20 cellular contexts compared by ENCODE assay signal in the genomic region with DNA sequence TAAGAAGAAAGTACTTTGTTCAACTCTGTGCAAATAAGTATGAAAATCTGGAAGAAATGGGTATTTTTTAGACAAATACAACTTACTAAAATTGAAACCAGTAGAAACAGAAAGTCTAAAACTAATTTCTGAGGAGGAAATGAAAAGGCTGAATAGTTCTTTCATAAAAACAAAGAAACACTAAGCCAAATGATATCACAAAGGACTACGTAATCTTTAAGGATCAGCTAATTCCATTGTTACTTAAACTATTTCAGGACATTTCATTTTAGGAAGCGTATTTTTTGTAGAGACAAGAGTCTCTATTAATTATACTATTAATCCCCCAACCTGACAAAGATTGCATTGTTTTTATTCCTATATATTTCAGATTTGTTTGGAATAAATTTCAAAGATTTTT. TPM values are rescaled to one million over a fixed set of nuclear protein-coding genes. Genes with fewer than 3 reads are reported as not detected.
DNase-seq lines count a peak whose midpoint lies in the region; ATAC-seq, FAIRE-seq and TF ChIP-seq lines count a peak whose summit lies in the region.
"Had no signal": no experiment of that assay in that cellular context is flagged by ENCODE, and none has a peak within 500 bp of the region (broad histone marks: within the 10 kb centered on the region; RNA-seq: fewer than 3 reads in every experiment).

No MANE protein-coding gene starts in this region.

- ATAC-seq in GM19463 (IDR thresholded peaks at IDR 0.05; ENCODE audit: unreplicated experiment) (peak; percentile 95), HG02870 (IDR thresholded peaks at IDR 0.05; ENCODE audit: unreplicated experiment) (peak; percentile 93), Right ventricle myocardium inferior (no peak), foreskin keratinocyte (no peak)

- POLR2A ChIA-PET in CD8-positive, alpha-beta memory T cell (lab: Charles Lee), result no interaction called here

- peaks cover 0 to 4% (median 3%) of the 10 kb centered on the region in 3 donors for H3K36me3 Mint-ChIP-seq in CD8-positive, alpha-beta memory T cell
- H3K36me3 Mint-ChIP-seq: activated naive CD8-positive, alpha-beta T cell had no signal

- H3K9me3 Mint-ChIP-seq in CD8-positive, alpha-beta memory T cell, result no peaks in the 10 kb centered on the region

- DNase-seq in GM12891 (ENCODE audit: insufficient read length, low spot score) (no peak), SJSA1 (ENCODE audit: low read depth in 1 of 2, low spot score in 2 of 2) (no peak), GM19240 (ENCODE audit: insufficient read length, low spot score) (no peak), Right ventricle myocardium inferior (ENCODE audit: missing footprints) (no peak), foreskin keratinocyte (no peak)
- no peak for DNase-seq in CD8-positive, alpha-beta memory T cell
- DNase-seq: activated CD4-positive, CD25-positive, alpha-beta regulatory T cell treated with anti-CD3 and anti-CD28 coated beads, Interleukin-2, amount 50 U/mL, for 72 hours; Caco-2; central memory CD4-positive, alpha-beta T cell; GF-D8; NCI-H1417 treated with DMSO at 0.1 percent for 48 hours; NCI-H446; stimulated activated CD4-positive, alpha-beta T cell treated with anti-CD3 and anti-CD28 coated beads, Interleukin-15, amount 100 ng/mL, for 24 hours; testis had no signal

- CTCF ChIA-PET in CD8-positive, alpha-beta memory T cell (lab: Charles Lee), result interaction anchor here (1.8 kb wide), 1 partner anchor 9 kb away, joined by 4 read pairs; no protein-coding TSS in a partner anchor

- peaks cover 1 to 12% of the 10 kb centered on the region in 2 donors for H3K27me3 Mint-ChIP-seq in CD8-positive, alpha-beta memory T cell
- H3K27me3 Mint-ChIP-seq: activated naive CD8-positive, alpha-beta T cell; progenitor cell of endocrine pancreas had no signal

- H3K4me3 Mint-ChIP-seq in CD8-positive, alpha-beta memory T cell, result no peak overlapping the region
- H3K4me3 Mint-ChIP-seq: activated naive CD8-positive, alpha-beta T cell had no signal

- H3K27ac Mint-ChIP-seq in CD8-positive, alpha-beta memory T cell, result no peak overlapping the region
- H3K27ac Mint-ChIP-seq: activated naive CD8-positive, alpha-beta T cell; progenitor cell of endocrine pancreas had no signal

- no peak overlapping the region for H3K4me3 ChIP-seq in SJSA1
- no peak overlapping the region for H3K4me3 ChIP-seq in CD8-positive, alpha-beta memory T cell (ENCODE audit: low read length)
- H3K4me3 ChIP-seq: HAP-1, testis had no signal

- no peak for TF ChIP-seq CTCF in foreskin keratinocyte (conservative IDR thresholded peaks at IDR 0.05)

- 0 out of 2 replicates have a peak overlapping the region, but pooled peaks have one; percentile 0 for H3K27ac ChIP-seq in SJSA1
- H3K27ac ChIP-seq in CD8-positive, alpha-beta memory T cell (ENCODE audit: low read depth, low read length), result no peak overlapping the region
- H3K27ac ChIP-seq in foreskin keratinocyte, result no peak overlapping the region
- H3K27ac ChIP-seq: testis had no signal

- H3K36me3 ChIP-seq in SJSA1, result no peaks in the 10 kb centered on the region
- H3K36me3 ChIP-seq in CD8-positive, alpha-beta memory T cell (ENCODE audit: insufficient read depth, low read length), result no peaks in the 10 kb centered on the region
- H3K36me3 ChIP-seq: HAP-1 had no signal

- TF ChIP-seq POLR2A in GM12891 (IDR thresholded peaks at IDR 0.05; ENCODE audit: low read depth, low read length), result no peak

- no peak for FAIRE-seq in GM12891 (lab: Jason Lieb, UNC)
- FAIRE-seq: keratinocyte had no signal

- peaks cover 4% of the 10 kb centered on the region; the same call in 1 of the 2 replicates for H3K9me3 ChIP-seq in SJSA1 (replicated peaks)
- H3K9me3 ChIP-seq in CD8-positive, alpha-beta memory T cell (ENCODE audit: low read length), result no peaks in the 10 kb centered on the region
- H3K9me3 ChIP-seq: Caco-2, HAP-1, testis had no signal

- intact Hi-C loops in Right ventricle myocardium inferior (cut with DNase I), result no loop called here

- H3K4me1 ChIP-seq in SJSA1 (replicated peaks) (peaks cover 18% of the 10 kb centered on the region), foreskin keratinocyte (peaks cover 5% of the 10 kb centered on the region)
- H3K4me1 ChIP-seq in CD8-positive, alpha-beta memory T cell (ENCODE audit: insufficient read depth, low read length), result no peaks in the 10 kb centered on the region
- H3K4me1 ChIP-seq: Caco-2, testis had no signal

- H3K4me1 Mint-ChIP-seq in CD8-positive, alpha-beta memory T cell, result no peaks in the 10 kb centered on the region

- no peaks in the 10 kb centered on the region for H3K27me3 ChIP-seq in SJSA1 (replicated peaks)
- H3K27me3 ChIP-seq in CD8-positive, alpha-beta memory T cell (ENCODE audit: insufficient read depth, low read length, poor library complexity, severe bottlenecking), result no peaks in the 10 kb centered on the region
- H3K27me3 ChIP-seq in foreskin keratinocyte, result no peaks in the 10 kb centered on the region
- H3K27me3 ChIP-seq: testis had no signal

TF ChIP-seq in GM12891, 5 proteins besides CTCF, POLR2A, EP300 and RAD21:
- TF ChIP-seq SPI1 (IDR thresholded peaks at IDR 0.05; ENCODE audit: low read depth, low read length) (peak; percentile 85), TAF1 (IDR thresholded peaks at IDR 0.05; ENCODE audit: low read depth, low read length) (no peak)

RNA-seq across cellular contexts. Expression of a gene that starts 11.2 kb away (rescaled TPM):
- 5.6 TPM for polyA plus RNA-seq in GM12891 (2012; ENCODE audit: low read depth, missing spikeins)
- total RNA-seq in SJSA1 (2014; rRNA removed; shearing (Covaris generic)), result 32.3 and 45.0 TPM in 2 replicates
- total RNA-seq in CD8-positive, alpha-beta memory T cell, result 10 to 100 TPM; 62.6 to 74.5 TPM
- 114 TPM for polyA plus RNA-seq in CD8-positive, alpha-beta memory T cell
- total RNA-seq in Right ventricle myocardium inferior (163 TPM), foreskin keratinocyte (24.9 and 28.7 TPM in 2 replicates)
- polyA plus RNA-seq in foreskin keratinocyte, result 11.1 and 11.8 TPM in 2 replicates

Comparison
In these comparisons a context has a peak if more than half of its experiments do, and no peak if none do; other contexts are left out.
1. ATAC-seq: peak in GM19463 (single experiment) and HG02870 (single experiment); none in Right ventricle myocardium inferior (single experiment) and foreskin keratinocyte (single experiment).